In the genomic region with DNA sequence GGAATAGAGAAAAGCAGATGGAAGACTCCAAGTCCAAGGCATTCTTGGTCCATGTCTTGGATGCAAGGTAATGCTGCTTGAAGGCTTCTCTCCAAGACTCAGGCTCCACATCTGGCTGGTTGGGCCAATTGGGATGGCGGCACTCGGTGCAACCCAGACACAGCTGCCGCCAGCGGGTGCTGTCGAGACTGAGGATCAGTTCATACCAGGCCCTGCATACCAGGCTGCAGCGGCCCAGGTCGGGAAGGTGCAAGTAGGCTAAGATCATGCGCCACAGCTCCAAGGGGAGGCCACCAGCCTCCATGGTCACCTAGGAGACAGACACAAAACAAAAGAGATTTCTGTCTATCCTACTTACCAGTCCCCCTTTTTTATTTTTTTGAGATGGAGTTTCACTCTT, we compare ENCODE assay signal across 32 cellular contexts.
"Had no signal": no experiment of that assay in that cellular context is flagged by ENCODE, and none has a peak within 500 bp of the region (broad histone marks: within the 10 kb centered on the region; RNA-seq: fewer than 3 reads in every experiment).

No MANE protein-coding gene starts in this region.

- H3K27ac Mint-ChIP-seq: activated CD4-positive, alpha-beta T cell treated with anti-CD3 and anti-CD28 coated beads, Interleukin-2, amount 10 ng/mL, durations not matched to agents 24 days and 14 days; activated CD8-positive, alpha-beta T cell treated with anti-CD3 and anti-CD28 coated beads for 36 hours; activated naive CD4-positive, alpha-beta T cell treated with anti-CD3 and anti-CD28 coated beads, Interleukin-2, amount 50 U/mL, for 24 hours; activated naive CD8-positive, alpha-beta T cell treated with anti-CD3 and anti-CD28 coated beads, Interleukin-2, amount 10 ng/mL, durations not matched to agents 7 days and 5 days; activated T-cell treated with anti-CD3 and anti-CD28 coated beads, Interleukin-2, amount 50 U/mL, for 24 hours; activated T-helper 2 cell treated with anti-CD3 and anti-CD28 coated beads, Interferon-gamma antibody, Interleukin-2, Interleukin-4, amounts not matched to agents 10 μg/mL and 5 μg/mL and 100 μg/mL, durations not matched to agents 14 hours and 24 hours and 36 hours had no signal

- H3K27ac ChIP-seq: ascending aorta, PC-9, RWPE1, WERI-Rb-1 had no signal

- DNase-seq: activated CD4-positive, alpha-beta T cell treated with anti-CD3 and anti-CD28 coated beads, Interleukin-2, amount 10 ng/mL, durations not matched to agents 24 days and 14 days; activated CD4-positive, alpha-beta T cell treated with anti-CD3 and anti-CD28 coated beads, Interleukin-2, amount 50 U/mL, for 4 hours; activated CD8-positive, alpha-beta T cell treated with anti-CD3 and anti-CD28 coated beads for 36 hours; activated gamma-delta T cell; activated naive CD4-positive, alpha-beta T cell treated with Interleukin-2 at 50 U/mL for 16 hours; activated naive CD8-positive, alpha-beta T cell treated with anti-CD3 and anti-CD28 coated beads, Interleukin-2, amount 10 ng/mL, durations not matched to agents 7 days and 5 days; activated T-cell treated with anti-CD3 and anti-CD28 coated beads, Interleukin-2, amount 50 U/mL, for 24 hours; Karpas-422; KBM-7; MG63; NCI-H1048; NCI-H1105 treated with DMSO at 0.1 percent for 48 hours; NCI-H1436; NCI-H1694; NCI-H1930; NCI-H2107; NCI-H2171; NCI-H510A; NCI-H526; NCI-H748 treated with DMSO at 0.1 percent for 48 hours; NK-92 treated with Interleukin-12 subunit alpha and Interleukin-12 subunit beta, amount 100 ng/mL, for 24 hours; PC-9; SIG-M5; SW 1271; T-helper 1 cell; T-helper 2 cell; T-helper 9 cell; WERI-Rb-1 had no signal

- H3K4me3 ChIP-seq: ascending aorta, MG63, PC-9 had no signal

- H3K36me3 Mint-ChIP-seq: activated naive CD8-positive, alpha-beta T cell treated with anti-CD3 and anti-CD28 coated beads, Interleukin-2, amount 10 ng/mL, durations not matched to agents 7 days and 5 days had no signal

- H3K4me1 Mint-ChIP-seq: activated CD4-positive, alpha-beta T cell treated with anti-CD3 and anti-CD28 coated beads, Interleukin-2, amount 10 ng/mL, durations not matched to agents 24 days and 14 days; activated naive CD4-positive, alpha-beta T cell treated with anti-CD3 and anti-CD28 coated beads, Interleukin-2, amount 50 U/mL, for 24 hours; activated naive CD8-positive, alpha-beta T cell treated with anti-CD3 and anti-CD28 coated beads, Interleukin-2, amount 10 ng/mL, durations not matched to agents 7 days and 5 days had no signal

- H3K4me3 Mint-ChIP-seq: activated CD4-positive, alpha-beta T cell treated with anti-CD3 and anti-CD28 coated beads, Interleukin-2, amount 10 ng/mL, durations not matched to agents 24 days and 14 days; activated CD8-positive, alpha-beta T cell treated with anti-CD3 and anti-CD28 coated beads for 36 hours; activated naive CD4-positive, alpha-beta T cell treated with anti-CD3 and anti-CD28 coated beads, Interleukin-2, amount 50 U/mL, for 24 hours; activated naive CD8-positive, alpha-beta T cell treated with anti-CD3 and anti-CD28 coated beads, Interleukin-2, amount 10 ng/mL, durations not matched to agents 7 days and 5 days; activated T-cell treated with anti-CD3 and anti-CD28 coated beads, Interleukin-2, amount 50 U/mL, for 24 hours had no signal

- H3K4me1 ChIP-seq: ascending aorta had no signal

- H3K27me3 Mint-ChIP-seq: activated CD4-positive, alpha-beta T cell treated with anti-CD3 and anti-CD28 coated beads, Interleukin-2, amount 10 ng/mL, durations not matched to agents 24 days and 14 days; activated CD8-positive, alpha-beta T cell treated with anti-CD3 and anti-CD28 coated beads for 36 hours; activated naive CD4-positive, alpha-beta T cell treated with anti-CD3 and anti-CD28 coated beads, Interleukin-2, amount 50 U/mL, for 24 hours; activated naive CD8-positive, alpha-beta T cell treated with anti-CD3 and anti-CD28 coated beads, Interleukin-2, amount 10 ng/mL, durations not matched to agents 7 days and 5 days; activated T-cell treated with anti-CD3 and anti-CD28 coated beads, Interleukin-2, amount 50 U/mL, for 24 hours had no signal

- H3K9me3 ChIP-seq: ascending aorta, MG63 had no signal

- ATAC-seq: activated CD8-positive, alpha-beta T cell treated with anti-CD3 and anti-CD28 coated beads for 36 hours had no signal

- H3K36me3 ChIP-seq: MG63 had no signal

- H3K27me3 ChIP-seq: ascending aorta, MG63 had no signal

- H3K9me3 Mint-ChIP-seq: activated CD4-positive, alpha-beta T cell treated with anti-CD3 and anti-CD28 coated beads, Interleukin-2, amount 10 ng/mL, durations not matched to agents 24 days and 14 days; activated CD8-positive, alpha-beta T cell treated with anti-CD3 and anti-CD28 coated beads for 36 hours; activated naive CD4-positive, alpha-beta T cell treated with anti-CD3 and anti-CD28 coated beads, Interleukin-2, amount 50 U/mL, for 24 hours; activated naive CD8-positive, alpha-beta T cell treated with anti-CD3 and anti-CD28 coated beads, Interleukin-2, amount 10 ng/mL, durations not matched to agents 7 days and 5 days; activated T-cell treated with anti-CD3 and anti-CD28 coated beads, Interleukin-2, amount 50 U/mL, for 24 hours; activated T-helper 2 cell treated with anti-CD3 and anti-CD28 coated beads, Interferon-gamma antibody, Interleukin-2, Interleukin-4, amounts not matched to agents 10 μg/mL and 5 μg/mL and 100 μg/mL, durations not matched to agents 14 hours and 24 hours and 36 hours had no signal
